Comparison of ENCODE assay signal across 8 cellular contexts in the genomic region with DNA sequence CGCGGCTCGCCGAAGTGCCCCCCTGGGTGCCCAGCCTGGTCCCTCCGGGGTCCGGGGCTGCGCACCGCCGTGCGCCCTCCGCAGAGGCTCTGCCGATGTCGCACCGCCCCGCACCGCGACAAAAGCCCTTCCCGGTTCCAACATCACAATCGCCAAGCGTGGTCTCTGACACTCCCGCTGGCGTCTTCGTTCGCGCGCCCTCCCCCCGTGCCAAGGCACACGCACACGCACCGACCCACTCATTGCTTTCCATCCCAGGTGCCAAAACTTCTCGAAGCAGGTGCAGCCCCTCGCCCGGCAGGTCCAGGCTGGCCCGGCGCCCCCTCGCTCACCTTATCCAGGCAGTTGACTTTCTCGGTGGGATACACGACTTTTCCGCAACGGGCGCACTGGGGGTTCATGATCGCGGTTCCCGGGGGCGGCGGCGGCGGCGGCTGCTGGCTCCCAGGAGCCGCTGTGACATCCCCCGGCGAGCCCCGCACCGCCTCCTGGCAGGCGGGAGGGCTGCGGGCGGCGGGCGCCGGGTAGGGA.
A peak's percentile ranks its signal among the peaks of the same experiment; 100 is the strongest.
DNase-seq lines count a peak whose midpoint lies in the region; ATAC-seq and TF ChIP-seq lines count a peak whose summit lies in the region.

No MANE protein-coding gene starts in this region.

- peaks cover 32% of the 10 kb centered on the region for H3K4me1 ChIP-seq in suprapubic skin

- ATAC-seq in effector memory CD8-positive, alpha-beta T cell (replicated peaks), result no peak

- TF ChIP-seq EP300 in suprapubic skin (IDR thresholded peaks at IDR 0.05), result no peak

- peaks cover 45 to 67% of the 10 kb centered on the region in 2 donors for H3K27me3 Mint-ChIP-seq in effector memory CD8-positive, alpha-beta T cell

- no peaks in the 10 kb centered on the region for H3K36me3 ChIP-seq in suprapubic skin

- no peak for TF ChIP-seq CTCF in astrocyte of the cerebellum (IDR thresholded peaks at IDR 0.05; ENCODE audit: low read depth, low read length, missing control alignments)
- no peak for TF ChIP-seq CTCF in suprapubic skin (IDR thresholded peaks at IDR 0.05)

- H3K4me3 ChIP-seq in astrocyte of the cerebellum (ENCODE audit: low read depth, low read length) (peak overlapping the region; percentile 52), suprapubic skin (peak overlapping the region; percentile 81)

- peaks cover 0 to 3% of the 10 kb centered on the region in 2 donors for H3K4me1 Mint-ChIP-seq in effector memory CD8-positive, alpha-beta T cell (ENCODE audit: low read depth in 2 of 2)

- H3K27ac Mint-ChIP-seq in effector memory CD8-positive, alpha-beta T cell, result no peak overlapping the region

- WGBS in suprapubic skin, result 1% methylated on average over 14 of the region's 60 CpGs

- in situ Hi-C loops in astrocyte of the cerebellum (cut with HindIII; ENCODE audit: low sequenced_read_pairs), result no loop called here

- no peaks in the 10 kb centered on the region for H3K36me3 Mint-ChIP-seq in effector memory CD8-positive, alpha-beta T cell (ENCODE audit: insufficient read depth)

- H3K9me3 ChIP-seq in suprapubic skin, result no peaks in the 10 kb centered on the region

- H3K9me3 Mint-ChIP-seq in effector memory CD8-positive, alpha-beta T cell, result no peaks in the 10 kb centered on the region

- no peak overlapping the region for H3K4me3 Mint-ChIP-seq in effector memory CD8-positive, alpha-beta T cell

- peak; percentile 8 for DNase-seq in NCI-H1436 (lab: John Stamatoyannopoulos, UW)
- no peak for DNase-seq in NCI-H1436 treated with DMSO at 0.1 percent for 48 hours (lab: John Stamatoyannopoulos, UW)
- DNase-seq in astrocyte of the cerebellum (ENCODE audit: low read depth), result no peak
- DNase-seq in suprapubic skin (ENCODE audit: low spot score in 2 of 2), result peak in 1 of 2 donors; percentile 58
- DNase-seq in effector memory CD8-positive, alpha-beta T cell, result no peak
- no peak for DNase-seq in stimulated activated CD4-positive, alpha-beta T cell treated with anti-CD3 and anti-CD28 coated beads, Interleukin-2, amount 100 ng/mL, for 48 hours
- DNase-seq in SHP77 treated with DMSO at 0.1 percent for 48 hours (lab: John Stamatoyannopoulos, UW), result no peak

- TF ChIP-seq POLR2A in suprapubic skin (IDR thresholded peaks at IDR 0.05), result no peak

- H3K27ac ChIP-seq in layer of hippocampus (ENCODE audit: low read depth, low read length) (peak overlapping the region; percentile 77), suprapubic skin (peak overlapping the region; percentile 93)

- H3K27me3 ChIP-seq in layer of hippocampus (ENCODE audit: control insufficient read depth, insufficient read depth, low read length) (peaks cover 5% of the 10 kb centered on the region), suprapubic skin (peaks cover 14% of the 10 kb centered on the region)
